In the genomic region with DNA sequence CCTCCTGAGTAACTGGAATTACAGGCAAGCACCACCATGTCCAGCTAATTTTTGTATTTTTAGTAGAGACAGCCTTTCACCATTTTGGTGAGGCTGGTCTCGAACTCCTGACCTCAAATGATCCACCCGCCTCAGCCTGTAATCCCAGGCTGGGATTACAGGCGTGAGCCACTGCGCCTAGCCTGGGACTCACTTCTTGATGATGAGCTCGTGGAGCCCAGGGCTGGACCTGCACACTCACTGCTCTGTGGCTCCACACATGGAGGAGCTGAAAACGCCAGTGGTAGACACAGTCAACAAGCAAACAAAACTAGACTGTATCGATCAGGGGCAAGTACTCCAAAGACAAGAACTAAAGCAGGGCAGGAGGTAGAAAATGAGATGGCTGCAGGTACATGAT, we compare ENCODE assay signal across 21 cellular contexts. TPM values are rescaled to one million over a fixed set of nuclear protein-coding genes. Genes with fewer than 3 reads are reported as not detected.
A peak's percentile ranks its signal among the peaks of the same experiment; 100 is the strongest.
DNase-seq lines count a peak whose midpoint lies in the region; ATAC-seq and TF ChIP-seq lines count a peak whose summit lies in the region.
"Had no signal": no experiment of that assay in that cellular context is flagged by ENCODE, and none has a peak within 500 bp of the region (broad histone marks: within the 10 kb centered on the region; RNA-seq: fewer than 3 reads in every experiment).

No MANE protein-coding gene starts in this region.

- no peak overlapping the region for H3K4me3 Mint-ChIP-seq in activated CD8-positive, alpha-beta T cell treated with anti-CD3 and anti-CD28 coated beads, Interleukin-2, amount 10 ng/mL, durations not matched to agents 7 days and 5 days
- H3K4me3 Mint-ChIP-seq in activated CD8-positive, alpha-beta T cell treated with anti-CD3 and anti-CD28 coated beads for 36 hours: no peak overlapping the region
- no peak overlapping the region for H3K4me3 Mint-ChIP-seq in Calu3 (ENCODE audit: low read depth, unreplicated experiment)
- H3K4me3 Mint-ChIP-seq: activated naive CD8-positive, alpha-beta T cell; activated T-cell treated with anti-CD3 and anti-CD28 coated beads, Interleukin-2, amount 50 U/mL, for 72 hours had no signal

- H3K36me3 Mint-ChIP-seq in activated CD8-positive, alpha-beta T cell treated with anti-CD3 and anti-CD28 coated beads, Interleukin-2, amount 10 ng/mL, durations not matched to agents 7 days and 5 days (ENCODE audit: low read depth): peaks cover 6% of the 10 kb centered on the region
- peaks cover 5% of the 10 kb centered on the region for H3K36me3 Mint-ChIP-seq in activated CD8-positive, alpha-beta T cell treated with anti-CD3 and anti-CD28 coated beads for 36 hours (ENCODE audit: low read depth)
- peaks cover 59% of the 10 kb centered on the region for H3K36me3 Mint-ChIP-seq in Calu3 (ENCODE audit: insufficient read depth, unreplicated experiment)

- no peak overlapping the region for H3K18ac ChIP-seq in trophoblast cell (ENCODE audit: low read length)

- POLR2A ChIA-PET in activated CD8-positive, alpha-beta T cell treated with anti-CD3 and anti-CD28 coated beads, Interleukin-2, amount 10 ng/mL, durations not matched to agents 7 days and 5 days (lab: Charles Lee): interaction anchor here (1.0 kb wide), 1 partner anchor 18 kb away, joined by 3 read pairs; no protein-coding TSS in a partner anchor
- POLR2A ChIA-PET in activated CD8-positive, alpha-beta T cell treated with anti-CD3 and anti-CD28 coated beads for 36 hours (lab: Charles Lee): interaction anchor here (1.6 kb wide), 1 partner anchor 10 kb away, joined by 3 read pairs; no protein-coding TSS in a partner anchor

- peak overlapping the region; percentile 29 for H4K91ac ChIP-seq in trophoblast cell (ENCODE audit: low read depth, low read length)

- no peak for DNase-seq in activated CD8-positive, alpha-beta T cell treated with anti-CD3 and anti-CD28 coated beads, Interleukin-2, amount 10 ng/mL, durations not matched to agents 7 days and 5 days
- no peak for DNase-seq in activated CD8-positive, alpha-beta T cell treated with anti-CD3 and anti-CD28 coated beads for 36 hours
- DNase-seq in fibroblast of lung (ENCODE audit: low read depth in 2 of 2) (no peak), trophoblast cell (no peak), upper lobe of left lung (no peak), testis (no peak), Calu3 (no peak), NCI-H1930 (lab: John Stamatoyannopoulos, UW) (no peak)
- DNase-seq: activated T-cell treated with anti-CD3 and anti-CD28 coated beads, Interleukin-2, amount 50 U/mL, for 72 hours; DMS79 treated with DMSO at 0.1 percent for 48 hours; dorsolateral prefrontal cortex; hippocampal formation; MG63; NCI-H2227 treated with DMSO at 0.1 percent for 48 hours; NK-92 treated with Interleukin-12 subunit alpha and Interleukin-12 subunit beta, amount 100 ng/mL, for 24 hours; nucleus accumbens; stimulated activated CD4-positive, alpha-beta T cell treated with anti-CD3 and anti-CD28 coated beads, Interleukin-4, amount 100 ng/mL, for 4 hours; thyroid gland had no signal

- H3K27ac ChIP-seq in fibroblast of lung (ENCODE audit: insufficient read depth, low read length) (peak overlapping the region; percentile 2), trophoblast cell (ENCODE audit: low read depth, low read length) (no peak overlapping the region), upper lobe of left lung (peak overlapping the region; percentile 85 to 94 (median 85)), testis (peak overlapping the region in 1 of 2 donors; percentile 92)
- H3K27ac ChIP-seq: 22Rv1, C4-2B had no signal

- no peak overlapping the region for H2BK120ac ChIP-seq in trophoblast cell (ENCODE audit: insufficient read depth, low read length, poor library complexity)

- H3K27ac Mint-ChIP-seq in activated CD8-positive, alpha-beta T cell treated with anti-CD3 and anti-CD28 coated beads, Interleukin-2, amount 10 ng/mL, durations not matched to agents 7 days and 5 days: peak overlapping the region; percentile 31
- no peak overlapping the region for H3K27ac Mint-ChIP-seq in activated CD8-positive, alpha-beta T cell treated with anti-CD3 and anti-CD28 coated beads for 36 hours
- no peak overlapping the region for H3K27ac Mint-ChIP-seq in Calu3 (ENCODE audit: unreplicated experiment)
- H3K27ac Mint-ChIP-seq: activated naive CD8-positive, alpha-beta T cell; activated T-cell treated with anti-CD3 and anti-CD28 coated beads, Interleukin-2, amount 50 U/mL, for 72 hours had no signal

- H3K9me3 Mint-ChIP-seq in activated CD8-positive, alpha-beta T cell treated with anti-CD3 and anti-CD28 coated beads, Interleukin-2, amount 10 ng/mL, durations not matched to agents 7 days and 5 days (ENCODE audit: insufficient read depth): no peaks in the 10 kb centered on the region
- no peaks in the 10 kb centered on the region for H3K9me3 Mint-ChIP-seq in activated CD8-positive, alpha-beta T cell treated with anti-CD3 and anti-CD28 coated beads for 36 hours
- no peaks in the 10 kb centered on the region for H3K9me3 Mint-ChIP-seq in Calu3 (ENCODE audit: low read depth, unreplicated experiment)
- H3K9me3 Mint-ChIP-seq: activated T-cell treated with anti-CD3 and anti-CD28 coated beads, Interleukin-2, amount 50 U/mL, for 72 hours had no signal

- no peaks in the 10 kb centered on the region for H3K9me3 ChIP-seq in fibroblast of lung (ENCODE audit: control insufficient read depth, insufficient read depth, low read depth, low read length)
- H3K9me3 ChIP-seq in trophoblast cell (ENCODE audit: insufficient read depth, low read depth, low read length): no peaks in the 10 kb centered on the region
- no peaks in the 10 kb centered on the region for H3K9me3 ChIP-seq in upper lobe of left lung
- H3K9me3 ChIP-seq in testis: no peaks in the 10 kb centered on the region
- H3K9me3 ChIP-seq: MG63, thyroid gland had no signal

- no peak overlapping the region for H3K4me2 ChIP-seq in fibroblast of lung (ENCODE audit: extremely low read depth, insufficient read depth, low read length)
- H3K4me2 ChIP-seq in trophoblast cell (ENCODE audit: low read length): no peak overlapping the region

- no peaks in the 10 kb centered on the region for H4K20me1 ChIP-seq in fibroblast of lung (ENCODE audit: control insufficient read depth, extremely low read depth, insufficient read depth, low read length)

- no peak overlapping the region for H4K12ac ChIP-seq in trophoblast cell (ENCODE audit: low read depth, low read length)

- peaks cover 25% of the 10 kb centered on the region for H3K79me1 ChIP-seq in trophoblast cell (ENCODE audit: low read length)

- no peak for TF ChIP-seq CTCF in activated CD8-positive, alpha-beta T cell treated with anti-CD3 and anti-CD28 coated beads for 36 hours (IDR thresholded peaks at IDR 0.05)
- TF ChIP-seq CTCF in fibroblast of lung (conservative IDR thresholded peaks at IDR 0.05 in 1 of 2, IDR thresholded peaks at IDR 0.05 in 1 of 2; ENCODE audit: low read depth in 1 of 2, low read length in 2 of 2) (no peak), upper lobe of left lung (IDR thresholded peaks at IDR 0.05) (no peak), testis (IDR thresholded peaks at IDR 0.05) (no peak), Calu3 (IDR thresholded peaks at IDR 0.05; ENCODE audit: unreplicated experiment) (no peak)

- H3K27me3 ChIP-seq in fibroblast of lung (ENCODE audit: control insufficient read depth, insufficient read depth, low read length) (no peaks in the 10 kb centered on the region), trophoblast cell (ENCODE audit: insufficient read depth, low read length) (no peaks in the 10 kb centered on the region), upper lobe of left lung (no peaks in the 10 kb centered on the region), testis (no peaks in the 10 kb centered on the region)
- H3K27me3 ChIP-seq: dorsolateral prefrontal cortex, MG63, thyroid gland had no signal

- intact Hi-C loops in activated CD8-positive, alpha-beta T cell treated with anti-CD3 and anti-CD28 coated beads for 36 hours (cut with micrococcal nuclease): no loop called here
- intact Hi-C loops in testis (cut with DNase I; ENCODE audit: low total_unique reads): no loop called here
- intact Hi-C loops in Calu3 (cut with micrococcal nuclease; ENCODE audit: unreplicated experiment): no loop called here

- H3K23ac ChIP-seq in trophoblast cell (ENCODE audit: low read length): no peak overlapping the region

- H3K14ac ChIP-seq in trophoblast cell (ENCODE audit: low read length): no peak overlapping the region

- no peak for TF ChIP-seq EP300 in upper lobe of left lung (IDR thresholded peaks at IDR 0.05)

- H3K79me2 ChIP-seq in fibroblast of lung (ENCODE audit: control insufficient read depth, insufficient read depth, low read length) (peaks cover 6% of the 10 kb centered on the region), trophoblast cell (ENCODE audit: control insufficient read depth, insufficient read depth, low read length, poor library complexity) (peaks cover 9% of the 10 kb centered on the region)

- no peak overlapping the region for H3K9ac ChIP-seq in fibroblast of lung (ENCODE audit: insufficient read depth, low read length)
- no peak overlapping the region for H3K9ac ChIP-seq in trophoblast cell (ENCODE audit: low read length)

- CTCF ChIA-PET in activated CD8-positive, alpha-beta T cell treated with anti-CD3 and anti-CD28 coated beads, Interleukin-2, amount 10 ng/mL, durations not matched to agents 7 days and 5 days (lab: Charles Lee): interaction anchor here (1.6 kb wide), 1 partner anchor 184 kb away, joined by 4 read pairs; no protein-coding TSS in a partner anchor
- CTCF ChIA-PET in activated CD8-positive, alpha-beta T cell treated with anti-CD3 and anti-CD28 coated beads for 36 hours (lab: Charles Lee): interaction anchor here (1.1 kb wide), 1 partner anchor 33 kb away, joined by 4 read pairs; no protein-coding TSS in a partner anchor
- CTCF ChIA-PET in Calu3 (lab: Charles Lee): interaction anchor here (0.7 to 1.7 kb wide), 5 partner anchors 122 to 446 kb away, joined by 3 to 13 read pairs (median 4); no protein-coding TSS in a partner anchor

- H3K27me3 Mint-ChIP-seq in activated CD8-positive, alpha-beta T cell treated with anti-CD3 and anti-CD28 coated beads, Interleukin-2, amount 10 ng/mL, durations not matched to agents 7 days and 5 days (ENCODE audit: low read depth): no peaks in the 10 kb centered on the region
- no peaks in the 10 kb centered on the region for H3K27me3 Mint-ChIP-seq in activated CD8-positive, alpha-beta T cell treated with anti-CD3 and anti-CD28 coated beads for 36 hours
- no peaks in the 10 kb centered on the region for H3K27me3 Mint-ChIP-seq in Calu3 (ENCODE audit: unreplicated experiment)
- H3K27me3 Mint-ChIP-seq: activated naive CD8-positive, alpha-beta T cell had no signal

- WGBS in trophoblast cell (ENCODE audit: extremely low coverage, insufficient coverage, insufficient read length): no CpG with 5 or more reads among the region's 7 CpGs
- WGBS in upper lobe of left lung, 2 donors: 89 to 92% methylated on average over 5 to 7 of the region's 7 CpGs
- 90 to 93% methylated on average over 7 of the region's 7 CpGs for WGBS in testis, 2 donors

- H2BK5ac ChIP-seq in trophoblast cell (ENCODE audit: low read depth, low read length, poor library complexity): no peak overlapping the region

- H3K4me1 ChIP-seq in fibroblast of lung (ENCODE audit: control insufficient read depth, extremely low read depth, insufficient read depth, low read length) (peaks cover 55% of the 10 kb centered on the region), trophoblast cell (ENCODE audit: control insufficient read depth in 1 of 2, insufficient read depth in 2 of 2, low read length in 2 of 2) (peaks cover 26 to 47% of the 10 kb centered on the region in 2 experiments), upper lobe of left lung (peaks cover 55 to 68% (median 63%) of the 10 kb centered on the region in 4 donors), testis (peaks cover 57% of the 10 kb centered on the region)

- H3K36me3 ChIP-seq in fibroblast of lung (ENCODE audit: control insufficient read depth, insufficient read depth, low read length) (peaks cover 9% of the 10 kb centered on the region), trophoblast cell (ENCODE audit: control insufficient read depth in 1 of 2, insufficient read depth in 2 of 2, low read length in 2 of 2) (peaks cover 5 to 15% of the 10 kb centered on the region in 2 experiments), upper lobe of left lung (peaks cover 0 to 29% (median 21%) of the 10 kb centered on the region in 4 donors), testis (ENCODE audit: low read depth, missing control alignments) (no peaks in the 10 kb centered on the region)
- H3K36me3 ChIP-seq: thyroid gland had no signal

- ATAC-seq in activated CD8-positive, alpha-beta T cell treated with anti-CD3 and anti-CD28 coated beads, Interleukin-2, amount 10 ng/mL, durations not matched to agents 7 days and 5 days: no peak
- no peak for ATAC-seq in activated CD8-positive, alpha-beta T cell treated with anti-CD3 and anti-CD28 coated beads for 36 hours
- ATAC-seq in upper lobe of left lung (ENCODE audit: low FRiP score in 2 of 2): no peak
- ATAC-seq: activated T-cell treated with anti-CD3 and anti-CD28 coated beads, Interleukin-2, amount 50 U/mL, for 72 hours had no signal

- H2AK5ac ChIP-seq in trophoblast cell (ENCODE audit: low read length): no peak overlapping the region

- peaks cover 4% of the 10 kb centered on the region for H3K4me1 Mint-ChIP-seq in activated CD8-positive, alpha-beta T cell treated with anti-CD3 and anti-CD28 coated beads, Interleukin-2, amount 10 ng/mL, durations not matched to agents 7 days and 5 days (ENCODE audit: low read depth)
- H3K4me1 Mint-ChIP-seq in activated CD8-positive, alpha-beta T cell treated with anti-CD3 and anti-CD28 coated beads for 36 hours (ENCODE audit: low read depth): no peaks in the 10 kb centered on the region
- peaks cover 28% of the 10 kb centered on the region for H3K4me1 Mint-ChIP-seq in Calu3 (ENCODE audit: low read depth, unreplicated experiment)

- BruUV-seq in Calu3 (replicated peaks; lab: Mats Ljungman, UMichigan): no TSS peak

- no peak for TF ChIP-seq POLR2A in upper lobe of left lung (IDR thresholded peaks at IDR 0.05)
- TF ChIP-seq POLR2A in testis (IDR thresholded peaks at IDR 0.05): no peak

- H2BK12ac ChIP-seq in trophoblast cell (ENCODE audit: low read length): no peak overlapping the region

- H2AFZ ChIP-seq in fibroblast of lung (ENCODE audit: low read length) (no peak overlapping the region), trophoblast cell (ENCODE audit: insufficient read depth, low read length, poor library complexity) (no peak overlapping the region)

- H3K4me3 ChIP-seq in fibroblast of lung (replicated peaks in 1 of 4; ENCODE audit: control extremely low read depth in 1 of 4, insufficient read depth in 1 of 4, low read depth in 3 of 4, low read length in 4 of 4) (no peak overlapping the region), trophoblast cell (ENCODE audit: low read depth, low read length) (no peak overlapping the region), upper lobe of left lung (no peak overlapping the region), testis (no peak overlapping the region)
- H3K4me3 ChIP-seq: dorsolateral prefrontal cortex, MG63, thyroid gland had no signal

- H3K4ac ChIP-seq in trophoblast cell (ENCODE audit: low read depth, low read length): no peak overlapping the region

- no peak overlapping the region for H4K8ac ChIP-seq in trophoblast cell (ENCODE audit: low read depth, low read length)

RNA-seq across cellular contexts. Expression of gene RPL26L1, which starts 59.8 kb away (rescaled TPM):
- 10 to 100 TPM; 45.1 to 49.4 TPM for total RNA-seq in activated CD8-positive, alpha-beta T cell treated with anti-CD3 and anti-CD28 coated beads, Interleukin-2, amount 10 ng/mL, durations not matched to agents 7 days and 5 days
- total RNA-seq in activated CD8-positive, alpha-beta T cell treated with anti-CD3 and anti-CD28 coated beads for 36 hours: 10 to 100 TPM; 72.9 to 74.9 TPM
- total RNA-seq in fibroblast of lung (47.1 and 50.1 TPM in 2 replicates), upper lobe of left lung (10 to 100 TPM; 10.5 to 31.0 (median 23.9) TPM), testis (10 to 100 TPM; 63.0 to 67.3 TPM), Calu3 (2022) (59.4 and 62.7 TPM in 2 replicates)
- polyA plus RNA-seq in fibroblast of lung (98.1 and 144 TPM in 2 replicates), testis (ENCODE audit: insufficient read depth, low read depth, low replicate concordance) (164 TPM)
- 90.2 and 135 TPM in 2 replicates for polyA plus RNA-seq in fibroblast of lung (2012)
- polyA minus RNA-seq in fibroblast of lung (ENCODE audit: low replicate concordance): 11.2 and 12.2 TPM in 2 replicates
- polyA plus RNA-seq in trophoblast cell (2013): 61.9 and 63.3 TPM in 2 replicates
